28 cellular contexts compared by ENCODE assay signal in the genomic region with DNA sequence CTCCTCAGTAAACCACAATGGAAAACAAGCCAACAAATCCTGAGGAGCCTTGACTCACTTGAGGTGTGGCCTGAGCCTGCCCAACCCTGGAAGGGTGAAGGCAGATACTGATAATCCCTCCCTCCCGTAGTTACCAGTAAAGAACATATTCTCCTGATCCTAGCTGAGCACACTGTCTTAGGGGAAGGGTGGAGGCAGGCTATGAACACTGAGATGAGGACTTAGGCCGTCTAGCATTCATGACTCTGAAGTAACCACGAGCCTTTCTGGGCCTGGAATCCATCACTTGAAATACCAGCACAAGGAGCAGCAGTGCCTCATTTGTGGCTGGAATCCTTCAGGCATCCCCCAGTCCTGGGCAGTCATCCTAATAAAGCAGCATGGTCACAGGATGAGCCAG.
DNase-seq lines count a peak whose midpoint lies in the region; ATAC-seq, FAIRE-seq and TF ChIP-seq lines count a peak whose summit lies in the region.
"Had no signal": no experiment of that assay in that cellular context is flagged by ENCODE, and none has a peak within 500 bp of the region (broad histone marks: within the 10 kb centered on the region; RNA-seq: fewer than 3 reads in every experiment).

No MANE protein-coding gene starts in this region.

- TF ChIP-seq EP300 in SK-N-SH (IDR thresholded peaks at IDR 0.05; ENCODE audit: borderline replicate concordance in 1 of 2, low read depth in 1 of 2, low read length in 1 of 2), result no peak

- no peak overlapping the region for H3K9ac ChIP-seq in SK-N-SH
- H3K9ac ChIP-seq in keratinocyte (ENCODE audit: control insufficient read depth, extremely low read depth, insufficient read depth, low read length), result no peak overlapping the region
- H3K9ac ChIP-seq in MM.1S (ENCODE audit: low read length), result no peak overlapping the region

- no peak for TF ChIP-seq RAD21 in SK-N-SH (IDR thresholded peaks at IDR 0.05; ENCODE audit: low read length)

- H3K4me3 ChIP-seq in SK-N-SH (ENCODE audit: low read depth in 2 of 2, low read length in 1 of 2), result no peak overlapping the region
- H3K4me3 ChIP-seq in keratinocyte (ENCODE audit: control insufficient read depth in 2 of 3, extremely low read depth in 1 of 3, insufficient read depth in 2 of 3, low read depth in 1 of 3, low read length in 3 of 3), result no peak overlapping the region
- no peak overlapping the region for H3K4me3 ChIP-seq in MM.1S (ENCODE audit: low read length)
- H3K4me3 ChIP-seq: ascending aorta, HAP-1, thoracic aorta had no signal

- ATAC-seq in SK-N-SH treated with all-trans-retinoic acid at 6 μM for 48 hours, result peak; percentile 27; the same call in 2 of the 3 replicates
- no peak for ATAC-seq in HG03432 (IDR thresholded peaks at IDR 0.05; ENCODE audit: unreplicated experiment)
- ATAC-seq: naive thymus-derived CD8-positive, alpha-beta T cell; WTC11 had no signal

- H2AFZ ChIP-seq in SK-N-SH (ENCODE audit: low read depth) (no peak overlapping the region), keratinocyte (ENCODE audit: control insufficient read depth, low read length) (peak overlapping the region; percentile 7), MM.1S (ENCODE audit: low read length) (no peak overlapping the region)

- no peak overlapping the region for H3K27ac ChIP-seq in SK-N-SH (ENCODE audit: low read depth in 2 of 2, low read length in 1 of 2)
- no peak overlapping the region for H3K27ac ChIP-seq in keratinocyte (ENCODE audit: control insufficient read depth, insufficient read depth, low read length)
- H3K27ac ChIP-seq in MM.1S (ENCODE audit: low read length), result no peak overlapping the region
- H3K27ac ChIP-seq: 22Rv1, ascending aorta, thoracic aorta had no signal

- no peak overlapping the region for H3K4me2 ChIP-seq in SK-N-SH
- no peak overlapping the region for H3K4me2 ChIP-seq in keratinocyte (ENCODE audit: control insufficient read depth, extremely low read depth, insufficient read depth, low read depth, low read length)
- no peak overlapping the region for H3K4me2 ChIP-seq in MM.1S (ENCODE audit: low read depth, low read length)

- in situ Hi-C loops in KBM-7 (cut with MboI; ENCODE audit: low pct_unique_long_range_greater_than_20kb, low sequenced_read_pairs), result no loop called here

- H3K79me2 ChIP-seq in SK-N-SH (ENCODE audit: insufficient read depth) (no peaks in the 10 kb centered on the region), keratinocyte (ENCODE audit: control insufficient read depth, insufficient read depth, low read length) (no peaks in the 10 kb centered on the region), MM.1S (ENCODE audit: low read length) (no peaks in the 10 kb centered on the region)

- CTCF ChIA-PET in SK-N-SH (lab: Yijun Ruan, JAX), result interaction anchor here (1.3 kb wide), 1 partner anchor 82 kb away, joined by 3 read pairs; no protein-coding TSS in a partner anchor

- H3F3A ChIP-seq in SK-N-SH (replicated peaks; ENCODE audit: insufficient read depth) (no peaks in the 10 kb centered on the region), MM.1S (ENCODE audit: insufficient read depth, low read length) (no peaks in the 10 kb centered on the region)

- POLR2A ChIA-PET in SK-N-SH (lab: Yijun Ruan, JAX), result no interaction called here

- H3K9me3 ChIP-seq in SK-N-SH, result no peaks in the 10 kb centered on the region
- no peaks in the 10 kb centered on the region for H3K9me3 ChIP-seq in keratinocyte (ENCODE audit: control insufficient read depth, low read depth, low read length)
- H3K9me3 ChIP-seq in MM.1S (replicated peaks; ENCODE audit: insufficient read depth, low read length), result no peaks in the 10 kb centered on the region
- H3K9me3 ChIP-seq: ascending aorta, HAP-1 had no signal

- H4K20me1 ChIP-seq in SK-N-SH (ENCODE audit: insufficient read depth) (no peaks in the 10 kb centered on the region), keratinocyte (ENCODE audit: control insufficient read depth, extremely low read depth, insufficient read depth, low read length) (no peaks in the 10 kb centered on the region), MM.1S (ENCODE audit: insufficient read depth, low read length) (no peaks in the 10 kb centered on the region)

- H3K4me1 ChIP-seq in SK-N-SH (ENCODE audit: control insufficient read depth in 1 of 2, insufficient read depth in 2 of 2, low read depth in 1 of 2, low read length in 1 of 2) (no peaks in the 10 kb centered on the region), keratinocyte (ENCODE audit: control insufficient read depth, extremely low read depth, insufficient read depth, low read length) (peaks cover 6% of the 10 kb centered on the region), MM.1S (ENCODE audit: low read length) (no peaks in the 10 kb centered on the region)
- H3K4me1 ChIP-seq: ascending aorta, HAP-1 had no signal

- dilution Hi-C loops in keratinocyte (cut with MboI; ENCODE audit: extremely low pct_ligation_motif_present, low sequenced_read_pairs), result no loop called here

- FAIRE-seq in keratinocyte (lab: Jason Lieb, UNC), result peak; percentile 79
- FAIRE-seq: GM12892 had no signal

- no peak for DNase-seq in SK-N-SH
- DNase-seq in T1000 (lab: John Stamatoyannopoulos, UW), result peak; percentile 9
- DNase-seq in keratinocyte (ENCODE audit: low read depth, low spot score), result no peak
- no peak for DNase-seq in KBM-7
- no peak for DNase-seq in C1 segment of cervical spinal cord (lab: John Stamatoyannopoulos, UW)
- DNase-seq in MM.1S, result no peak
- DNase-seq: activated naive CD4-positive, alpha-beta T cell treated with anti-CD3 and anti-CD28 coated beads, Interleukin-2, amount 50 U/mL, for 16 hours; AML-193; DMS53; head of caudate nucleus; mesenchymal stem cell; naive thymus-derived CD8-positive, alpha-beta T cell; NCI-H2029 treated with DMSO at 0.1 percent for 48 hours; NCI-H82; retina; SHP77; stimulated activated CD4-positive, alpha-beta T cell treated with anti-CD3 and anti-CD28 coated beads, Interleukin-12 subunit alpha, Interleukin-12 subunit beta, amount 100 ng/mL, for 4 hours; stimulated activated CD4-positive, alpha-beta T cell treated with anti-CD3 and anti-CD28 coated beads, Interleukin-4, amount 100 ng/mL, for 4 hours; stimulated activated naive CD4-positive, alpha-beta T cell treated with Interleukin-2 at 50 U/mL for 16 hours; SW 1271 had no signal

- no peaks in the 10 kb centered on the region for H3K27me3 ChIP-seq in SK-N-SH (ENCODE audit: insufficient read depth)
- H3K27me3 ChIP-seq in keratinocyte (ENCODE audit: control insufficient read depth, extremely low read depth, insufficient read depth, low read length), result no peaks in the 10 kb centered on the region
- no peaks in the 10 kb centered on the region for H3K27me3 ChIP-seq in MM.1S (replicated peaks; ENCODE audit: insufficient read depth, low read length)
- H3K27me3 ChIP-seq: ascending aorta had no signal

- TF ChIP-seq CTCF in SK-N-SH (IDR thresholded peaks at IDR 0.05) (no peak), keratinocyte (optimal IDR thresholded peaks at IDR 0.05 in 1 of 3, IDR thresholded peaks at IDR 0.05 in 1 of 3, conservative IDR thresholded peaks at IDR 0.05 in 1 of 3; ENCODE audit: extremely low read depth in 1 of 3, insufficient read depth in 2 of 3, low read length in 3 of 3) (no peak), MM.1S (IDR thresholded peaks at IDR 0.05; ENCODE audit: low read length) (no peak)

- H3K9me2 ChIP-seq in SK-N-SH (no peaks in the 10 kb centered on the region), MM.1S (replicated peaks; ENCODE audit: insufficient read depth, low read length) (no peaks in the 10 kb centered on the region)

- H3K36me3 ChIP-seq in SK-N-SH (replicated peaks in 1 of 2; ENCODE audit: control insufficient read depth in 1 of 2, insufficient read depth in 2 of 2, low read length in 1 of 2), result no peaks in the 10 kb centered on the region
- no peaks in the 10 kb centered on the region for H3K36me3 ChIP-seq in keratinocyte (ENCODE audit: control insufficient read depth in 2 of 2, extremely low read depth in 1 of 2, insufficient read depth in 2 of 2, low read length in 2 of 2)
- no peaks in the 10 kb centered on the region for H3K36me3 ChIP-seq in MM.1S (replicated peaks; ENCODE audit: insufficient read depth, low read length)
- H3K36me3 ChIP-seq: ascending aorta, HAP-1, thoracic aorta had no signal

- 22% methylated on average over 3 of the region's 3 CpGs for WGBS in SK-N-SH (ENCODE audit: low lambda C conversion rate)

- no peaks in the 10 kb centered on the region for H3K9me1 ChIP-seq in keratinocyte (ENCODE audit: control insufficient read depth, extremely low read depth, insufficient read depth, low read length)

TF ChIP-seq in SK-N-SH, 30 proteins besides CTCF, POLR2A, EP300 and RAD21:
- TF ChIP-seq RCOR1 (IDR thresholded peaks at IDR 0.05; ENCODE audit: low read length), result no peak
